11 cellular contexts compared by ENCODE assay signal in the genomic region with DNA sequence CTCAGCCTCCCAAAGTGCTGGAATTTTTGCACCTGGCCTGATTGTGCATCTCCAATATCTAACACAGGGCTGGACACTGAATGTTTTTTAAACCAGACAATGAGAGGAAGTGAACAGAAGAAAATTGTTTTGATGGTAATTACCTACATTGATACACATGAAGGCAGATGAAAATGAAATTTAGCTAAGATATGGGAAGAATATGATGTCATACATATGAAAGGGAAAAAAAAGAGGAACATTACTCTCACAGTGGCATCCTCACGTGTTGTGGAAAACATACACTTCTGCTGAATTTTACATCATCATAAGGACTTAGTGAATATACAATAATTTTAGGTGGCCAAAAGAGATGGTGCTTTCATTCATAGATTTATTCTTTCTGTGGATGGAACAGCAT.
"Had no signal": no experiment of that assay in that cellular context is flagged by ENCODE, and none has a peak within 500 bp of the region (broad histone marks: within the 10 kb centered on the region; RNA-seq: fewer than 3 reads in every experiment).

No MANE protein-coding gene starts in this region.

- H3K4me3 ChIP-seq: GM23248, GM23338, HAP-1 had no signal

- FAIRE-seq: H1, H54 had no signal

- ATAC-seq: GM23338, HCT116 had no signal

- H3K9me3 ChIP-seq: HAP-1 had no signal

- H3K9me3 Mint-ChIP-seq: GM23338, H9 had no signal

- H3K4me1 Mint-ChIP-seq: GM23338, H9 had no signal

- H2AFZ ChIP-seq: GM23248, GM23338 had no signal

- H3K27ac Mint-ChIP-seq: GM23338, H9, HFFc6 had no signal

- H3K36me3 ChIP-seq: HAP-1 had no signal

- H3K4me1 ChIP-seq: HAP-1 had no signal

- H3K4me2 ChIP-seq: GM23338 had no signal

- DNase-seq: GM23248, GOT3, H7, H9, HCEC 1CT, HFFc6 had no signal

- H3K4me3 Mint-ChIP-seq: GM23338, H9, HFFc6 had no signal

- H3K9ac ChIP-seq: GM23248 had no signal

- H3K27ac ChIP-seq: GM23248 had no signal
